8 cellular contexts compared by ENCODE assay signal in the genomic region with DNA sequence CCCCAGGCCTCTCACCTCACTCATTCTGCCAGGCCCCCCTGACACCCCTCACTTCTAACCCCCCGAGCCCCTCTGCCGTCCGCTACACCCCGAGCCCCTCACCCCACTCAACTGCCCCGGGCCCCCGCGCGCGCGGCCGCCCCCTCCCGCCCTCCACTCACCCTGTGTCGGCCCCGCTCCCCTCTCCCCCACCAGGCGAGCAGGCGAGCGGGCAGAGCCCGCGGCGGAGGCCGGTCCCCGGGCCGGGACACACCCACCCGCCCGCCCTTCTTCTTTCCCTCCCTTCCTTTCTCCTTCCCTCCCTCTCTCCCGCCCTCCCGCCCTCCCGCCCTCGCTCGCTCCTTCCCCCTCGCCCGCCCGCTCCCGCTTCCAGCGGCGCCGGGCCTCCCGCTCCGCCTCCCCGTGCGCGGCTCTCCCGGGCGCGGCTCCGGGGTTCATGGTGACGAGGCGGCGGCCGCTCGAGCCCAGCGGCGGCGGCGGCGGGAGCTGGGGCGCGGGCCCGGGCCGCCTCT. TPM values are rescaled to one million over a fixed set of nuclear protein-coding genes. Genes with fewer than 3 reads are reported as not detected.
DNase-seq lines count a peak whose midpoint lies in the region; ATAC-seq, FAIRE-seq and TF ChIP-seq lines count a peak whose summit lies in the region.

Gene CTDSPL (plus strand): TSS at position 341 of the 512 bp plus-strand sequence. CDS start 320 bp downstream, outside the sequence.

- H3K4me3 ChIP-seq in AG09309 (ENCODE audit: control insufficient read depth, low read depth, low read length), result peak within 1 kb of the TSS; percentile 92
- H3K4me3 ChIP-seq in HAP-1, result peak within 1 kb of the TSS; percentile 53
- peak within 1 kb of the TSS; percentile 88 for H3K4me3 ChIP-seq in epithelial cell of proximal tubule (ENCODE audit: low read depth, low read length)
- peak within 1 kb of the TSS; percentile 76 for H3K4me3 ChIP-seq in mesodermal cell (ENCODE audit: extremely low read depth, insufficient read depth, low read length, poor library complexity, severe bottlenecking)
- peak within 1 kb of the TSS; percentile 67 to 77 (median 70) for H3K4me3 ChIP-seq in tibial nerve

- no peak for TF ChIP-seq EP300 in tibial nerve (IDR thresholded peaks at IDR 0.05)

- H3K27ac ChIP-seq in mesodermal cell (ENCODE audit: low read depth, low read length, severe bottlenecking), result peak within 1 kb of the TSS; percentile 77
- peak within 1 kb of the TSS; percentile 79 to 89 (median 83) for H3K27ac ChIP-seq in tibial nerve

- H3K27me3 ChIP-seq in HAP-1 (ENCODE audit: low read depth) (no peaks in the 10 kb centered on the region), tibial nerve (no peaks in the 10 kb centered on the region)

- TF ChIP-seq CTCF in AG09309 (IDR thresholded peaks at IDR 0.05; ENCODE audit: control insufficient read depth, insufficient read depth, low read depth, low read length, missing control alignments) (no peak), epithelial cell of proximal tubule (conservative IDR thresholded peaks at IDR 0.05; ENCODE audit: low read depth, low read length) (no peak), tibial nerve (IDR thresholded peaks at IDR 0.05) (no peak)

- H3K36me3 ChIP-seq in HAP-1 (replicated peaks) (no peaks in the 10 kb centered on the region; the same call in 1 of the 2 replicates), mesodermal cell (ENCODE audit: control insufficient read depth, insufficient read depth, low read length) (peaks cover 6% of the 10 kb centered on the region), tibial nerve (no peaks in the 10 kb centered on the region)

- 0% methylated on average over 3 to 12 of the region's 60 CpGs for WGBS in mesodermal cell (ENCODE audit: insufficient coverage in 2 of 2), 2 experiments
- 0% methylated on average over 3 of the region's 60 CpGs; no CpG with 5 or more reads in 1 of the 2 donors for WGBS in tibial nerve, 2 donors

- no peak for TF ChIP-seq POLR2A in tibial nerve (IDR thresholded peaks at IDR 0.05)

- in situ Hi-C loops in HAP-1 (cut with MboI; ENCODE audit: low sequenced_read_pairs), result no loop called here

- DNase-seq in AG09309 (ENCODE audit: low read depth) (no peak), HAP-1 (ENCODE audit: low spot score in 2 of 2) (peak; percentile 37 to 67), UCSD-AML1 (lab: John Stamatoyannopoulos, UW; ENCODE audit: unreplicated experiment) (peak; percentile 42), epithelial cell of proximal tubule (ENCODE audit: low read depth) (no peak), tibial nerve (ENCODE audit: low spot score in 2 of 2) (no peak), HTR-8/SVneo (ENCODE audit: insufficient read length, low spot score) (no peak)

- H3K4me1 ChIP-seq in HAP-1, result peaks cover 14% of the 10 kb centered on the region
- peaks cover 17% of the 10 kb centered on the region for H3K4me1 ChIP-seq in mesodermal cell (ENCODE audit: control insufficient read depth, insufficient read depth, low read length, poor library complexity, severe bottlenecking)
- peaks cover 0 to 63% (median 20%) of the 10 kb centered on the region in 4 donors for H3K4me1 ChIP-seq in tibial nerve

- H3K9me3 ChIP-seq in HAP-1, result no peaks in the 10 kb centered on the region
- H3K9me3 ChIP-seq in mesodermal cell (ENCODE audit: control insufficient read depth, low read length), result no peaks in the 10 kb centered on the region
- H3K9me3 ChIP-seq in tibial nerve, result no peaks in the 10 kb centered on the region

- no peak for FAIRE-seq in HTR-8/SVneo (lab: Jason Lieb, UNC)

- ATAC-seq in GM18868 (IDR thresholded peaks at IDR 0.05; ENCODE audit: unreplicated experiment), result no peak

RNA-seq across cellular contexts. Expression of gene CTDSPL, which starts in this region (rescaled TPM):
- total RNA-seq in epithelial cell of proximal tubule (25.5 and 26.7 TPM in 2 replicates), tibial nerve (10 to 100 TPM; 31.8 to 87.0 (median 49.0) TPM)
- polyA plus RNA-seq in mesodermal cell (2013, experiment 1 of 2), result 48.7 TPM
- polyA plus RNA-seq in mesodermal cell (2013, experiment 2 of 2), result 42.6 TPM

Comparison
In these comparisons a context has a peak if more than half of its experiments do, and no peak if none do; other contexts are left out.
1. DNase-seq: peak in HAP-1 (2 of 2) and UCSD-AML1 (single experiment); none in AG09309 (single experiment), epithelial cell of proximal tubule (single experiment), tibial nerve (0 of 2) and HTR-8/SVneo (single experiment).
2. Peak in every context shown above with its lines, with median percentiles within 50 percentile points of each other: H3K4me3 ChIP-seq.